22 cellular contexts compared by ENCODE assay signal in genomic region chr2:73259276-73259675, GRCh38. TPM values are rescaled to one million over a fixed set of nuclear protein-coding genes. Genes with fewer than 3 reads are reported as not detected.
A peak's percentile ranks its signal among the peaks of the same experiment; 100 is the strongest.
DNase-seq lines count a peak whose midpoint lies in the region; ATAC-seq and TF ChIP-seq lines count a peak whose summit lies in the region.
"Had no signal": no experiment of that assay in that cellular context is flagged by ENCODE, and none has a peak within 500 bp of the region (broad histone marks: within the 10 kb centered on the region; RNA-seq: fewer than 3 reads in every experiment).

No MANE protein-coding gene starts in this region.

- DNase-seq in GM13976 (ENCODE audit: low spot score) (peak; percentile 34), ecto neural progenitor cell (ENCODE audit: low spot score) (peak; percentile 34), neural crest cell (ENCODE audit: low read depth, low spot score) (no peak), NCI-H748 (lab: John Stamatoyannopoulos, UW; ENCODE audit: unreplicated experiment) (no peak), anterior cingulate cortex (lab: John Stamatoyannopoulos, UW) (no peak)
- no peak for DNase-seq in stimulated activated naive B cell treated with anti-CD40 and anti-IgM and Interleukin-4, amounts not matched to agents 10 μg/mL and 1 μg/mL and 100 μg/mL, for 72 hours
- DNase-seq: ACHN; BE2C; C1 segment of cervical spinal cord; Caco-2; CD4-positive, CD25-positive, alpha-beta regulatory T cell; DMS79; GDM1; GOT3; H7; HFFc6; KBM-7 had no signal

- no peak overlapping the region for H3K4me3 Mint-ChIP-seq in neural crest cell
- no peak overlapping the region for H3K4me3 Mint-ChIP-seq in stimulated activated naive B cell treated with anti-CD40 and anti-IgM and Interleukin-4, amounts not matched to agents 10 μg/mL and 1 μg/mL and 100 μg/mL, for 72 hours
- H3K4me3 Mint-ChIP-seq: CD4-positive, CD25-positive, alpha-beta regulatory T cell; HFFc6; IgD-negative memory B cell had no signal

- H3K27me3 Mint-ChIP-seq in neural crest cell (ENCODE audit: low read depth): peaks cover 4% of the 10 kb centered on the region
- H3K27me3 Mint-ChIP-seq in stimulated activated naive B cell treated with anti-CD40 and anti-IgM and Interleukin-4, amounts not matched to agents 10 μg/mL and 1 μg/mL and 100 μg/mL, for 72 hours: no peaks in the 10 kb centered on the region
- H3K27me3 Mint-ChIP-seq: CD4-positive, CD25-positive, alpha-beta regulatory T cell; IgD-negative memory B cell had no signal

- H3K36me3 Mint-ChIP-seq in neural crest cell (ENCODE audit: low read depth): no peaks in the 10 kb centered on the region
- peaks cover 31 to 47% of the 10 kb centered on the region in 2 donors for H3K36me3 Mint-ChIP-seq in stimulated activated naive B cell treated with anti-CD40 and anti-IgM and Interleukin-4, amounts not matched to agents 10 μg/mL and 1 μg/mL and 100 μg/mL, for 72 hours

- TF ChIP-seq CTCF in GM13976 (IDR thresholded peaks at IDR 0.05; ENCODE audit: borderline replicate concordance, control extremely low read depth, extremely low read depth, insufficient read depth, missing control alignments) (no peak), neural crest cell (conservative IDR thresholded peaks at IDR 0.05) (no peak)

- peak overlapping the region; percentile 57 for H3K27ac Mint-ChIP-seq in neural crest cell (ENCODE audit: unreplicated experiment)
- H3K27ac Mint-ChIP-seq in stimulated activated naive B cell treated with anti-CD40 and anti-IgM and Interleukin-4, amounts not matched to agents 10 μg/mL and 1 μg/mL and 100 μg/mL, for 72 hours: peak overlapping the region; percentile 65
- H3K27ac Mint-ChIP-seq: CD4-positive, CD25-positive, alpha-beta regulatory T cell; HFFc6 had no signal

- no peaks in the 10 kb centered on the region for H3K9me3 Mint-ChIP-seq in neural crest cell
- H3K9me3 Mint-ChIP-seq in stimulated activated naive B cell treated with anti-CD40 and anti-IgM and Interleukin-4, amounts not matched to agents 10 μg/mL and 1 μg/mL and 100 μg/mL, for 72 hours: no peaks in the 10 kb centered on the region
- H3K9me3 Mint-ChIP-seq: CD4-positive, CD25-positive, alpha-beta regulatory T cell; HFFc6; IgD-negative memory B cell had no signal

- no peaks in the 10 kb centered on the region for H3K4me1 Mint-ChIP-seq in neural crest cell
- peaks cover 4 to 6% of the 10 kb centered on the region in 2 donors for H3K4me1 Mint-ChIP-seq in stimulated activated naive B cell treated with anti-CD40 and anti-IgM and Interleukin-4, amounts not matched to agents 10 μg/mL and 1 μg/mL and 100 μg/mL, for 72 hours

- in situ Hi-C loops in GM13976 (cut with MboI; ENCODE audit: low sequenced_read_pairs, unreplicated experiment): no loop called here

- no peak for ATAC-seq in stimulated activated naive B cell treated with anti-CD40 and anti-IgM and Interleukin-4, amounts not matched to agents 10 μg/mL and 1 μg/mL and 100 μg/mL, for 72 hours (replicated peaks)
- no peak for ATAC-seq in GM21786 (IDR thresholded peaks at IDR 0.05; ENCODE audit: unreplicated experiment)
- ATAC-seq: HCT116 had no signal

RNA-seq across cellular contexts. Expression of gene FBXO41, which starts 25.0 kb away (rescaled TPM):
- total RNA-seq in neural crest cell: 3.7 and 4.5 TPM in 2 replicates

RNA-seq across cellular contexts. Expression of gene CCT7, which starts 25.2 kb away (rescaled TPM):
- 446 and 460 TPM in 2 replicates for total RNA-seq in neural crest cell

RNA-seq across cellular contexts. Expression of gene PRADC1, which starts 26.2 kb away (rescaled TPM):
- total RNA-seq in neural crest cell: 11.4 and 11.7 TPM in 2 replicates

RNA-seq across cellular contexts. Expression of gene EGR4, which starts 34.1 kb away (rescaled TPM):
- total RNA-seq in neural crest cell: not detected in 2 replicates
- total RNA-seq: Caco-2, Daoy, H7, HFFc6, HT1080 had no signal

RNA-seq across cellular contexts. Expression of gene SMYD5, which starts 45.2 kb away (rescaled TPM):
- total RNA-seq in neural crest cell: 33.7 and 33.9 TPM in 2 replicates

Comparison
In these comparisons a context has a peak if more than half of its experiments do, and no peak if none do; other contexts are left out.
1. DNase-seq: peak in GM13976 (single experiment) and ecto neural progenitor cell (single experiment); none in neural crest cell (single experiment), stimulated activated naive B cell treated with anti-CD40 and anti-IgM and Interleukin-4, amounts not matched to agents 10 μg/mL and 1 μg/mL and 100 μg/mL, for 72 hours (single experiment), NCI-H748 (single experiment) and anterior cingulate cortex (0 of 58).